8 cellular contexts compared by ENCODE assay signal in genomic region chr3:36945326-36945980, GRCh38. TPM values are rescaled to one million over a fixed set of nuclear protein-coding genes. Genes with fewer than 3 reads are reported as not detected.
DNase-seq lines count a peak whose midpoint lies in the region; ATAC-seq and TF ChIP-seq lines count a peak whose summit lies in the region.

No MANE protein-coding gene starts in this region.

- no peaks in the 10 kb centered on the region for H3K79me2 ChIP-seq in OCI-LY7 (ENCODE audit: insufficient read depth, low read depth, low read length)

- TF ChIP-seq POLR2A in esophagus squamous epithelium (IDR thresholded peaks at IDR 0.05), result no peak

- WGBS in esophagus squamous epithelium, 2 donors, result 64 to 91% methylated on average over 11 to 15 of the region's 28 CpGs

- no peak overlapping the region for H3K27ac Mint-ChIP-seq in osteocyte (ENCODE audit: unreplicated experiment)

- ATAC-seq in HG03460 (IDR thresholded peaks at IDR 0.05; ENCODE audit: unreplicated experiment), result no peak

- no peaks in the 10 kb centered on the region for H3K9me2 ChIP-seq in OCI-LY7 (ENCODE audit: insufficient read depth, low read length)

- TF ChIP-seq CTCF in OCI-LY7 (conservative IDR thresholded peaks at IDR 0.05; ENCODE audit: low read length) (no peak), esophagus squamous epithelium (IDR thresholded peaks at IDR 0.05) (no peak), osteocyte (IDR thresholded peaks at IDR 0.05) (no peak)

- no TSS peak for BruUV-seq in OCI-LY7 (replicated peaks; lab: Mats Ljungman, UMichigan)

- peaks cover 3% of the 10 kb centered on the region for H3K36me3 Mint-ChIP-seq in osteocyte (ENCODE audit: unreplicated experiment)

- POLR2A ChIA-PET in OCI-LY7 (lab: Charles Lee), result interaction anchor here (0.7 to 3.6 kb wide), 11 partner anchors 9 to 73 kb away, joined by 3 to 20 read pairs (median 4); no protein-coding TSS in a partner anchor

- H3K4me3 Mint-ChIP-seq in osteocyte (ENCODE audit: unreplicated experiment), result peak overlapping the region; percentile 69

- peaks cover 6% of the 10 kb centered on the region for H3K9me3 Mint-ChIP-seq in osteocyte (ENCODE audit: unreplicated experiment)

- peaks cover 28 to 50% (median 47%) of the 10 kb centered on the region in 11 experiments for H3K9me3 ChIP-seq in BLaER1 treated with 17β-estradiol and CSF1 and Interleukin-3, amounts not matched to agents 10 nM and 100 nM (replicated peaks in 1 of 11)
- H3K9me3 ChIP-seq in OCI-LY7 (ENCODE audit: low read length) (peaks cover 30% of the 10 kb centered on the region), esophagus squamous epithelium (peaks cover 0 to 12% (median 8%) of the 10 kb centered on the region in 3 donors)

- peaks cover 4 to 18% (median 11%) of the 10 kb centered on the region in 10 experiments; a peak in 16 of 20 replicates for H3K4me1 ChIP-seq in BLaER1 treated with 17β-estradiol and CSF1 and Interleukin-3, amounts not matched to agents 10 nM and 100 nM
- H3K4me1 ChIP-seq in OCI-LY7 (ENCODE audit: insufficient read depth, low read length, poor library complexity, severe bottlenecking) (peaks cover 11% of the 10 kb centered on the region), esophagus squamous epithelium (peaks cover 7 to 29% (median 11%) of the 10 kb centered on the region in 3 donors)

- peak overlapping the region; percentile 78 for H2AFZ ChIP-seq in OCI-LY7 (ENCODE audit: low read length)

- no peaks in the 10 kb centered on the region; a peak in 1 of 22 replicates for H3K36me3 ChIP-seq in BLaER1 treated with 17β-estradiol and CSF1 and Interleukin-3, amounts not matched to agents 10 nM and 100 nM
- H3K36me3 ChIP-seq in OCI-LY7 (ENCODE audit: insufficient read depth, low read length), result no peaks in the 10 kb centered on the region
- H3K36me3 ChIP-seq in esophagus squamous epithelium, result no peaks in the 10 kb centered on the region

- H3K4me3 ChIP-seq in BLaER1 treated with 17β-estradiol and CSF1 and Interleukin-3, amounts not matched to agents 10 nM and 100 nM, result peak overlapping the region; percentile 70 to 90 (median 80); a peak in 19 of 20 replicates
- H3K4me3 ChIP-seq in OCI-LY7 (ENCODE audit: low read depth, low read length, poor library complexity, severe bottlenecking), result peak overlapping the region; percentile 70
- peak overlapping the region; percentile 53 to 85 (median 74) for H3K4me3 ChIP-seq in esophagus squamous epithelium

- H3K4me2 ChIP-seq in BLaER1 treated with 17β-estradiol and CSF1 and Interleukin-3, amounts not matched to agents 10 nM and 100 nM, result peak overlapping the region; percentile 80 to 97 (median 90)
- peak overlapping the region; percentile 80 for H3K4me2 ChIP-seq in OCI-LY7 (ENCODE audit: low read length)

- CTCF ChIA-PET in OCI-LY7 (lab: Charles Lee; ENCODE audit: unreplicated experiment), result interaction anchor here (0.8 to 2.0 kb wide), 3 partner anchors 12 to 48 kb away, joined by 4 read pairs; partner anchors contain the start of genes EPM2AIP1 and MLH1

- DNase-seq in OCI-LY7 (ENCODE audit: low spot score), result no peak
- no peak for DNase-seq in esophagus squamous epithelium (lab: John Stamatoyannopoulos, UW)
- DNase-seq in osteocyte (ENCODE audit: extremely low spot score, unreplicated experiment), result peak; percentile 84
- DNase-seq in NCI-H748 (lab: John Stamatoyannopoulos, UW; ENCODE audit: unreplicated experiment), result no peak
- no peak for DNase-seq in A172 (ENCODE audit: low spot score)
- no peak for DNase-seq in activated CD4-positive, CD25-positive, alpha-beta regulatory T cell (lab: John Stamatoyannopoulos, UW)

- H3K27me3 Mint-ChIP-seq in osteocyte (ENCODE audit: unreplicated experiment), result no peaks in the 10 kb centered on the region

- H3K9ac ChIP-seq in BLaER1 treated with 17β-estradiol and CSF1 and Interleukin-3, amounts not matched to agents 10 nM and 100 nM, result peak overlapping the region in 9 of 11 experiments; percentile 84 to 95 (median 89); a peak in 14 of 22 replicates

- intact Hi-C loops in OCI-LY7 (cut with micrococcal nuclease; ENCODE audit: unreplicated experiment) (no loop called here), esophagus squamous epithelium (cut with DNase I) (no loop called here)

- peaks cover 8% of the 10 kb centered on the region for H3K4me1 Mint-ChIP-seq in osteocyte (ENCODE audit: unreplicated experiment)

- H4K20me1 ChIP-seq in BLaER1 treated with 17β-estradiol and CSF1 and Interleukin-3, amounts not matched to agents 10 nM and 100 nM, result no peaks in the 10 kb centered on the region; a peak in 2 of 22 replicates
- H4K20me1 ChIP-seq in OCI-LY7 (ENCODE audit: insufficient read depth, low read length), result no peaks in the 10 kb centered on the region

- H3K27ac ChIP-seq in BLaER1 treated with 17β-estradiol and CSF1 and Interleukin-3, amounts not matched to agents 10 nM and 100 nM, result peak overlapping the region in 8 of 11 experiments; percentile 86 to 96 (median 90); a peak in 14 of 22 replicates
- no peak overlapping the region for H3K27ac ChIP-seq in OCI-LY7 (ENCODE audit: low read depth, low read length, poor library complexity, severe bottlenecking)
- H3K27ac ChIP-seq in esophagus squamous epithelium, result peak overlapping the region in 3 of 4 donors; percentile 67 to 80 (median 76)

- no peaks in the 10 kb centered on the region for H3K27me3 ChIP-seq in BLaER1 treated with 17β-estradiol and CSF1 and Interleukin-3, amounts not matched to agents 10 nM and 100 nM
- no peaks in the 10 kb centered on the region for H3K27me3 ChIP-seq in esophagus squamous epithelium

RNA-seq across cellular contexts. Expression of gene TRANK1, which starts 0.6 kb away (rescaled TPM):
- total RNA-seq in OCI-LY7 (2014; rRNA removed; shearing (Covaris generic)), result 29.1 and 34.9 TPM in 2 replicates
- total RNA-seq in OCI-LY7 (2022) (57.1 and 66.3 TPM in 2 replicates), esophagus squamous epithelium (1 to 10 TPM; 1.8 to 6.3 (median 3.7) TPM), osteocyte (24.9 and 26.1 TPM in 2 replicates)
- total RNA-seq in A172 (2014; rRNA removed; shearing (Covaris generic)), result 3.8 and 7.0 TPM in 2 replicates

RNA-seq across cellular contexts. Expression of gene EPM2AIP1, which starts 47.5 kb away (rescaled TPM):
- total RNA-seq in OCI-LY7 (2014; rRNA removed; shearing (Covaris generic)), result 35.7 and 40.7 TPM in 2 replicates
- 31.7 and 39.1 TPM in 2 replicates for total RNA-seq in OCI-LY7 (2022)
- total RNA-seq in esophagus squamous epithelium, result 10 to 100 TPM in 1 of 4 donors, 1 to 10 TPM in 3; 5.5 to 13.9 (median 7.7) TPM
- total RNA-seq in osteocyte, result 24.5 and 24.8 TPM in 2 replicates
- total RNA-seq in A172 (2014; rRNA removed; shearing (Covaris generic)), result 15.1 and 24.2 TPM in 2 replicates

RNA-seq across cellular contexts. Expression of gene MLH1, which starts 47.9 kb away (rescaled TPM):
- total RNA-seq in OCI-LY7 (2014; rRNA removed; shearing (Covaris generic)), result 94.2 and 124 TPM in 2 replicates
- total RNA-seq in OCI-LY7 (2022), result 96.5 and 102 TPM in 2 replicates
- 10 to 100 TPM; 15.7 to 33.4 (median 26.1) TPM for total RNA-seq in esophagus squamous epithelium
- total RNA-seq in osteocyte, result 31.2 and 35.6 TPM in 2 replicates
- 82.6 and 111 TPM in 2 replicates for total RNA-seq in A172 (2014; rRNA removed; shearing (Covaris generic))
